20 cellular contexts compared by ENCODE assay signal in genomic region chr12:82746668-82747067, GRCh38.
"Had no signal": no experiment of that assay in that cellular context is flagged by ENCODE, and none has a peak within 500 bp of the region (broad histone marks: within the 10 kb centered on the region; RNA-seq: fewer than 3 reads in every experiment).

No MANE protein-coding gene starts in this region.

- H3K4me1 Mint-ChIP-seq: activated naive CD4-positive, alpha-beta T cell treated with anti-CD3 and anti-CD28 coated beads, Interleukin-2, amount 10 ng/mL, durations not matched to agents 7 days and 5 days had no signal

- H3K27me3 Mint-ChIP-seq: activated naive CD4-positive, alpha-beta T cell treated with anti-CD3 and anti-CD28 coated beads, Interleukin-2, amount 10 ng/mL, durations not matched to agents 7 days and 5 days; dendritic cell treated with granulocyte-macrophage colony-stimulating factor and Interleukin-4, amounts not matched to agents 40 ng/mL and 50 ng/mL, for 4 days; natural killer cell treated with Interleukin-12 subunit alpha and Interleukin-12 subunit beta and Interleukin-15 and Interleukin-18, amount 100 ng/mL, for 72 hours; progenitor cell of endocrine pancreas had no signal

- H3K4me3 Mint-ChIP-seq: activated naive CD4-positive, alpha-beta T cell treated with anti-CD3 and anti-CD28 coated beads, Interleukin-2, amount 10 ng/mL, durations not matched to agents 7 days and 5 days; dendritic cell treated with granulocyte-macrophage colony-stimulating factor and Interleukin-4, amounts not matched to agents 40 ng/mL and 50 ng/mL, for 4 days; natural killer cell treated with Interleukin-12 subunit alpha and Interleukin-12 subunit beta and Interleukin-15 and Interleukin-18, amount 100 ng/mL, for 72 hours had no signal

- DNase-seq: activated CD4-positive, alpha-beta T cell treated with anti-CD3 and anti-CD28 coated beads, Interleukin-2, amount 50 U/mL, for 48 hours; activated naive CD4-positive, alpha-beta T cell treated with anti-CD3 and anti-CD28 coated beads, Interleukin-2, amount 10 ng/mL, durations not matched to agents 7 days and 5 days; erythroblast; islet precursor cell; mesendoderm; stimulated activated CD4-positive, alpha-beta T cell treated with anti-CD3 and anti-CD28 coated beads, Interleukin-15, amount 100 ng/mL, for 24 hours; stimulated activated CD4-positive, alpha-beta T cell treated with anti-CD3 and anti-CD28 coated beads, Interleukin-4, amount 100 ng/mL, for 4 hours; stimulated activated CD8-positive, alpha-beta memory T cell treated with anti-CD3 and anti-CD28 coated beads, Interleukin-4, amount 100 ng/mL, for 48 hours; stimulated activated naive CD4-positive, alpha-beta T cell treated with Interleukin-2 at 50 U/mL for 16 hours; T-helper 1 cell; WERI-Rb-1 had no signal

- ATAC-seq: gastroesophageal sphincter; left lobe of liver; natural killer cell treated with Interleukin-12 subunit alpha and Interleukin-12 subunit beta and Interleukin-15 and Interleukin-18, amount 100 ng/mL, for 72 hours had no signal

- H3K27me3 ChIP-seq: ascending aorta, breast epithelium, gastroesophageal sphincter, right atrium auricular region had no signal

- H3K9me3 ChIP-seq: ascending aorta, breast epithelium, gastroesophageal sphincter, right atrium auricular region had no signal

- H3K36me3 ChIP-seq: ascending aorta, breast epithelium, gastroesophageal sphincter, right atrium auricular region, WERI-Rb-1 had no signal

- H3K9me3 Mint-ChIP-seq: activated naive CD4-positive, alpha-beta T cell treated with anti-CD3 and anti-CD28 coated beads, Interleukin-2, amount 10 ng/mL, durations not matched to agents 7 days and 5 days; dendritic cell treated with granulocyte-macrophage colony-stimulating factor and Interleukin-4, amounts not matched to agents 40 ng/mL and 50 ng/mL, for 4 days; natural killer cell treated with Interleukin-12 subunit alpha and Interleukin-12 subunit beta and Interleukin-15 and Interleukin-18, amount 100 ng/mL, for 72 hours had no signal

- H3K36me3 Mint-ChIP-seq: activated naive CD4-positive, alpha-beta T cell treated with anti-CD3 and anti-CD28 coated beads, Interleukin-2, amount 10 ng/mL, durations not matched to agents 7 days and 5 days; natural killer cell treated with Interleukin-12 subunit alpha and Interleukin-12 subunit beta and Interleukin-15 and Interleukin-18, amount 100 ng/mL, for 72 hours had no signal

- H3K4me3 ChIP-seq: ascending aorta, breast epithelium, gastroesophageal sphincter, right atrium auricular region, skin epidermis had no signal

- H3K4me1 ChIP-seq: ascending aorta, breast epithelium, gastroesophageal sphincter, right atrium auricular region had no signal

- H3K27ac Mint-ChIP-seq: activated naive CD4-positive, alpha-beta T cell treated with anti-CD3 and anti-CD28 coated beads, Interleukin-2, amount 10 ng/mL, durations not matched to agents 7 days and 5 days; dendritic cell treated with granulocyte-macrophage colony-stimulating factor and Interleukin-4, amounts not matched to agents 40 ng/mL and 50 ng/mL, for 4 days; natural killer cell treated with Interleukin-12 subunit alpha and Interleukin-12 subunit beta and Interleukin-15 and Interleukin-18, amount 100 ng/mL, for 72 hours; progenitor cell of endocrine pancreas had no signal

- H3K27ac ChIP-seq: ascending aorta, breast epithelium, gastroesophageal sphincter, right atrium auricular region, skin epidermis, WERI-Rb-1 had no signal
